Comparison of ENCODE assay signal across 18 cellular contexts in the genomic region with DNA sequence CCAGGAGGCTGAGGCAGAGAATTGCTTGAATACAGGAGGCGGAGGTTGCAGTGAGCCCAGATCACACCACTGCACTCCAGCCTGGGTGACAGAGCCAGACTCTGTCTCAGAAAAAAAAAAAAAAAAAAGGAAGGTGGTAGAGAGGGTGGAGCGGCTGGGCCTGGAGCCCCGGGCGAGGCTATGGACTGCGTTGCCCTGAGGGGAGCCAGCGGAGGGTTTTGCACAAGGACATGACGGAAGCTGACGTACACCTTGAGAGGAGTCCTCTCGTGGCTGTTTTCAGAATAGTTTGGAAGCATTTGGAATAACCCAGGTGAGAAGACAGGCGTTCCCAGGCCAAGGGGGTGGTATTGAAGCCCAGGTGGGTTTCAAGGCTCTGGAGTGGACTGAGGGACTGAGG. TPM values are rescaled to one million over a fixed set of nuclear protein-coding genes. Genes with fewer than 3 reads are reported as not detected.
A peak's percentile ranks its signal among the peaks of the same experiment; 100 is the strongest.
DNase-seq lines count a peak whose midpoint lies in the region; ATAC-seq and TF ChIP-seq lines count a peak whose summit lies in the region.
"Had no signal": no experiment of that assay in that cellular context is flagged by ENCODE, and none has a peak within 500 bp of the region (broad histone marks: within the 10 kb centered on the region; RNA-seq: fewer than 3 reads in every experiment).

No MANE protein-coding gene starts in this region.

- peak overlapping the region; percentile 47; the same call in 1 of the 2 replicates for H3K27ac ChIP-seq in RWPE1
- H3K27ac ChIP-seq in coronary artery = peak overlapping the region; percentile 85 to 97
- H3K27ac ChIP-seq: A549 had no signal

- TF ChIP-seq CTCF in RWPE1 (conservative IDR thresholded peaks at IDR 0.05; ENCODE audit: low read depth) = no peak
- no peak for TF ChIP-seq CTCF in coronary artery (IDR thresholded peaks at IDR 0.05)
- no peak for TF ChIP-seq CTCF in progenitor cell of endocrine pancreas (IDR thresholded peaks at IDR 0.05; ENCODE audit: unreplicated experiment)

- H3K27ac Mint-ChIP-seq in progenitor cell of endocrine pancreas = peak overlapping the region; percentile 31
- no peak overlapping the region for H3K27ac Mint-ChIP-seq in natural killer cell treated with Interleukin-12 subunit alpha and Interleukin-12 subunit beta and Interleukin-15 and Interleukin-18, amount 100 ng/mL, for 72 hours
- H3K27ac Mint-ChIP-seq: CD8-positive, alpha-beta T cell had no signal

- no peak for ATAC-seq in natural killer cell treated with Interleukin-12 subunit alpha and Interleukin-12 subunit beta and Interleukin-15 and Interleukin-18, amount 100 ng/mL, for 72 hours
- ATAC-seq in esophagus mucosa = no peak
- ATAC-seq: A549; CD8-positive, alpha-beta T cell had no signal

- peaks cover 2% of the 10 kb centered on the region for H3K27me3 Mint-ChIP-seq in progenitor cell of endocrine pancreas
- H3K27me3 Mint-ChIP-seq in natural killer cell treated with Interleukin-12 subunit alpha and Interleukin-12 subunit beta and Interleukin-15 and Interleukin-18, amount 100 ng/mL, for 72 hours = peaks cover 15 to 17% of the 10 kb centered on the region in 2 donors

- CTCF ChIA-PET in RWPE1 (lab: Yijun Ruan, JAX) = no interaction called here

- peaks cover 3% of the 10 kb centered on the region for H3K4me1 Mint-ChIP-seq in progenitor cell of endocrine pancreas (ENCODE audit: low read depth)
- peaks cover 0 to 4% of the 10 kb centered on the region in 2 donors for H3K4me1 Mint-ChIP-seq in natural killer cell treated with Interleukin-12 subunit alpha and Interleukin-12 subunit beta and Interleukin-15 and Interleukin-18, amount 100 ng/mL, for 72 hours (ENCODE audit: low read depth in 2 of 2)

- no peak overlapping the region for H3K4me3 ChIP-seq in coronary artery
- H3K4me3 ChIP-seq: A549 had no signal

- H3K4me3 Mint-ChIP-seq in progenitor cell of endocrine pancreas (ENCODE audit: low read depth) = no peak overlapping the region
- H3K4me3 Mint-ChIP-seq in natural killer cell treated with Interleukin-12 subunit alpha and Interleukin-12 subunit beta and Interleukin-15 and Interleukin-18, amount 100 ng/mL, for 72 hours = no peak overlapping the region
- H3K4me3 Mint-ChIP-seq: CD14-positive monocyte; CD8-positive, alpha-beta T cell; H9 had no signal

- DNase-seq in RWPE1 (ENCODE audit: low spot score) (no peak), coronary artery (ENCODE audit: low spot score) (no peak), progenitor cell of endocrine pancreas (ENCODE audit: low spot score, unreplicated experiment) (no peak), head of caudate nucleus (no peak)
- DNase-seq in natural killer cell treated with Interleukin-12 subunit alpha and Interleukin-12 subunit beta and Interleukin-15 and Interleukin-18, amount 100 ng/mL, for 72 hours (ENCODE audit: low spot score) = no peak
- DNase-seq: BE2C; CD8-positive, alpha-beta T cell; COR-L47; DMS153; DMS79 treated with DMSO at 0.1 percent for 48 hours; EL; GDM1; GOT3; H9 had no signal

- POLR2A ChIA-PET in RWPE1 (lab: Yijun Ruan, JAX; ENCODE audit: low non-redundant PET) = no interaction called here

- intact Hi-C loops in head of caudate nucleus (cut with DNase I) = no loop called here

- no peaks in the 10 kb centered on the region for H3K36me3 Mint-ChIP-seq in progenitor cell of endocrine pancreas (ENCODE audit: insufficient read depth)
- H3K36me3 Mint-ChIP-seq in natural killer cell treated with Interleukin-12 subunit alpha and Interleukin-12 subunit beta and Interleukin-15 and Interleukin-18, amount 100 ng/mL, for 72 hours = no peaks in the 10 kb centered on the region
- H3K36me3 Mint-ChIP-seq: CD14-positive monocyte; CD8-positive, alpha-beta T cell had no signal

- H3K9me3 Mint-ChIP-seq in progenitor cell of endocrine pancreas (ENCODE audit: low read depth) = no peaks in the 10 kb centered on the region
- no peaks in the 10 kb centered on the region for H3K9me3 Mint-ChIP-seq in natural killer cell treated with Interleukin-12 subunit alpha and Interleukin-12 subunit beta and Interleukin-15 and Interleukin-18, amount 100 ng/mL, for 72 hours
- H3K9me3 Mint-ChIP-seq: CD8-positive, alpha-beta T cell; H9 had no signal

RNA-seq across cellular contexts. Expression of gene FBLIM1, which starts 6.9 kb away (rescaled TPM):
- total RNA-seq in progenitor cell of endocrine pancreas (101 and 105 TPM in 2 replicates), esophagus mucosa (56.5 TPM)
- total RNA-seq in natural killer cell treated with Interleukin-12 subunit alpha and Interleukin-12 subunit beta and Interleukin-15 and Interleukin-18, amount 100 ng/mL, for 72 hours = not detected

RNA-seq across cellular contexts. Expression of gene TMEM82, which starts 9.4 kb away (rescaled TPM):
- total RNA-seq in progenitor cell of endocrine pancreas = 0.44 and 1.4 TPM in 2 replicates
- not detected for total RNA-seq in natural killer cell treated with Interleukin-12 subunit alpha and Interleukin-12 subunit beta and Interleukin-15 and Interleukin-18, amount 100 ng/mL, for 72 hours
- total RNA-seq in esophagus mucosa = not detected
- total RNA-seq: CD8-positive, alpha-beta T cell; HT1080 had no signal

RNA-seq across cellular contexts. Expression of gene SLC25A34, which starts 15.7 kb away (rescaled TPM):
- total RNA-seq in progenitor cell of endocrine pancreas (5.5 and 6.0 TPM in 2 replicates), esophagus mucosa (0.68 TPM)
- 1 to 10 TPM in 1 of 2 donors, under 1 TPM in 1; 0.88 to 1.9 TPM for total RNA-seq in natural killer cell treated with Interleukin-12 subunit alpha and Interleukin-12 subunit beta and Interleukin-15 and Interleukin-18, amount 100 ng/mL, for 72 hours

RNA-seq across cellular contexts. Expression of gene UQCRHL, which starts 55.7 kb away (rescaled TPM):
- total RNA-seq in progenitor cell of endocrine pancreas (2.4 and 3.5 TPM in 2 replicates), esophagus mucosa (1.6 TPM)
- total RNA-seq in natural killer cell treated with Interleukin-12 subunit alpha and Interleukin-12 subunit beta and Interleukin-15 and Interleukin-18, amount 100 ng/mL, for 72 hours = 1 to 10 TPM; 1.2 to 2.0 TPM

Comparison
In these comparisons a context has a peak if more than half of its experiments do, and no peak if none do; other contexts are left out.
1. RNA of gene FBLIM1, which starts 6.9 kb away (total RNA-seq): 101 to 105 TPM in progenitor cell of endocrine pancreas and 56.5 TPM in esophagus mucosa (single experiment); not detected in natural killer cell treated with Interleukin-12 subunit alpha and Interleukin-12 subunit beta and Interleukin-15 and Interleukin-18, amount 100 ng/mL, for 72 hours; every median in the first group is over 10 times any median in the second.